In genomic region chr6:113772961-113773360, GRCh38 we compare ENCODE assay signal across 26 cellular contexts.
"Had no signal": no experiment of that assay in that cellular context is flagged by ENCODE, and none has a peak within 500 bp of the region (broad histone marks: within the 10 kb centered on the region; RNA-seq: fewer than 3 reads in every experiment).

No MANE protein-coding gene starts in this region.

- H3K36me3 ChIP-seq: esophagus squamous epithelium, gastrocnemius medialis, heart right ventricle, left lung, lower lobe of right lung had no signal

- H3K4me3 ChIP-seq: coronary artery, dorsolateral prefrontal cortex, esophagus squamous epithelium, gastrocnemius medialis, heart right ventricle, left lung, lower lobe of right lung, mucosa of descending colon had no signal

- H3K4me1 ChIP-seq: esophagus squamous epithelium, gastrocnemius medialis, lower lobe of right lung had no signal

- H3K27me3 ChIP-seq: dorsolateral prefrontal cortex, esophagus squamous epithelium, gastrocnemius medialis, heart right ventricle, left lung had no signal

- H3K9me3 ChIP-seq: esophagus squamous epithelium, gastrocnemius medialis, left lung, lower lobe of right lung, mucosa of descending colon had no signal

- ATAC-seq: esophagus mucosa; gastrocnemius medialis; heart right ventricle; left cardiac atrium; left lung; left ventricle myocardium superior; lower lobe of right lung; mucosa of descending colon; naive thymus-derived CD8-positive, alpha-beta T cell had no signal

- H3K27ac ChIP-seq: coronary artery, dorsolateral prefrontal cortex, epithelial cell of prostate, esophagus squamous epithelium, gastrocnemius medialis, heart right ventricle, left lung, lower lobe of right lung had no signal

- FAIRE-seq: colon, islet of Langerhans, keratinocyte had no signal

- DNase-seq: dorsolateral prefrontal cortex; effector CD4-positive, alpha-beta T cell; effector memory CD4-positive, alpha-beta T cell; erythroblast; esophagus squamous epithelium; foreskin fibroblast; foreskin melanocyte; gastrocnemius medialis; glutamatergic neuron; head of caudate nucleus; heart right ventricle; hippocampal formation; left cardiac atrium; left lung; left ventricle myocardium superior; lower lobe of right lung; mammary epithelial cell; mucosa of descending colon; naive B cell; naive thymus-derived CD8-positive, alpha-beta T cell had no signal
